ENCODE assay signal across 25 cellular contexts in genomic region chr11:108394744-108395284, GRCh38.
"Had no signal": no experiment of that assay in that cellular context is flagged by ENCODE, and none has a peak within 500 bp of the region (broad histone marks: within the 10 kb centered on the region; RNA-seq: fewer than 3 reads in every experiment).

No MANE protein-coding gene starts in this region.

- H3K36me3 ChIP-seq: neural progenitor cell, ovary, stomach, thoracic aorta, thyroid gland, upper lobe of left lung, vagina had no signal

- H3K9me3 ChIP-seq: ovary, psoas muscle, stomach, thoracic aorta, thyroid gland, tibial nerve, upper lobe of left lung, vagina had no signal

- H3K4me2 ChIP-seq: neural progenitor cell had no signal

- H3K27ac ChIP-seq: neural progenitor cell, ovary, parathyroid adenoma, psoas muscle, skin epidermis, stomach, thoracic aorta, thyroid gland, tibial nerve, upper lobe of left lung, vagina had no signal

- ATAC-seq: natural killer cell; psoas muscle; right cardiac atrium; sciatic nerve; stimulated activated effector memory CD8-positive, alpha-beta T cell treated with anti-CD3 and anti-CD28 coated beads, Interleukin-12 subunit alpha, Interleukin-12 subunit beta, amount 100 ng/mL, for 72 hours; stimulated activated naive B cell treated with anti-CD40 and anti-IgM and Interleukin-4, amounts not matched to agents 10 μg/mL and 1 μg/mL and 100 μg/mL, for 72 hours had no signal

- H3K9ac ChIP-seq: neural progenitor cell, parathyroid adenoma had no signal

- H3K79me2 ChIP-seq: parathyroid adenoma had no signal

- FAIRE-seq: urothelium cell line had no signal

- H3K4me3 ChIP-seq: neural progenitor cell, ovary, psoas muscle, skin epidermis, stomach, thoracic aorta, thyroid gland, tibial nerve, upper lobe of left lung, vagina had no signal

- H3K4me1 ChIP-seq: neural progenitor cell, parathyroid adenoma, psoas muscle, stomach, thyroid gland, tibial nerve, upper lobe of left lung, vagina had no signal

- DNase-seq: natural killer cell; occipital lobe; ovary; posterior cingulate gyrus; psoas muscle; right cardiac atrium; stimulated activated CD4-positive, alpha-beta T cell treated with anti-CD3 and anti-CD28 coated beads, Interleukin-15, amount 100 ng/mL, for 24 hours; stimulated activated CD4-positive, alpha-beta T cell treated with anti-CD3 and anti-CD28 coated beads, Interleukin-2, amount 100 ng/mL, for 24 hours; stimulated activated CD4-positive, alpha-beta T cell treated with anti-CD3 and anti-CD28 coated beads, Interleukin-2, amount 100 ng/mL, for 48 hours; stimulated activated CD4-positive, alpha-beta T cell treated with anti-CD3 and anti-CD28 coated beads, Interleukin-4, amount 100 ng/mL, for 24 hours; stimulated activated naive B cell treated with anti-CD40 and anti-IgM and Interleukin-4, amounts not matched to agents 10 μg/mL and 1 μg/mL and 100 μg/mL, for 72 hours; stimulated activated naive CD4-positive, alpha-beta T cell treated with Interleukin-2 at 50 U/mL for 16 hours; stomach; thyroid gland; trophoblast cell; upper lobe of left lung had no signal

- H2AFZ ChIP-seq: neural progenitor cell, parathyroid adenoma had no signal

- H3K27me3 ChIP-seq: neural progenitor cell, ovary, stomach, thyroid gland, tibial nerve, upper lobe of left lung, vagina had no signal
